Comparison of ENCODE assay signal across 26 cellular contexts in the genomic region with DNA sequence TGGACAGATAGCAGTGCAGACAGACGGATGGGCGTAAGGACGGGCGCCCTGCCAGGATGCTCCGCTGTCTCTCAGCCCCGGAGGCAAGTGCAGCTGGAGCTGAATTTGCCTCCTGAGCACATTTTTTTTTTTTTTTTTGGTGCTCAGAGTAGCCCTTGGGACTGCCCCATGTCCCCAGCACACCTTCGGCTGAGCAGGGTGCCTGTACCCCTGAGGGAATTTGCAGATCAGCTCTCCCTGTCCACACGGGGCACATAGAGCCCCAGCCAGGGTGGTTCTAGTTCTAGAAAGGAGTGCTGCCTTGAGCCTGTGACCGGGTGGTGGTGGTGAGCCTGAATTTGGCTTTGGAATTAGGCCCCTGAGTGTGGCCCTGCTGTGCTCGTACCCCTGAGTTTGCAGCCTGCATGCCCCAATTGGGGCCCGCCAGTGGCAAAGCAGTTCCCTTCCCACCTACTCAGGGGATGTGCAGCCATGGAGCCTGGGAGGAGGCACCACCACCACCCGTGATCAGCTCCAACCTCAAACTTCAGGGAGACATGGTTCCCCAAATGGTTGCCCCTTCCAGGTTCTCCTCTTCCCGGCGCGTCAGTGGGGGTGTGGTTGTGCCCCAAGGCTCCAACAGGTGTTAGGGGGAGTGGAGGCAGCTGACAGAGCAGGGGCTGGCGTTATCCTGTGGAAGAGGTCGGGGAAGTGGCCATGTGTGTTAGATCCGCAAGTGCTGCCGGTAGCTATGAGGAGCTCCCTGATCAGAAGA.
"Had no signal": no experiment of that assay in that cellular context is flagged by ENCODE, and none has a peak within 500 bp of the region (broad histone marks: within the 10 kb centered on the region; RNA-seq: fewer than 3 reads in every experiment).

No MANE protein-coding gene starts in this region.

- H3K9me3 ChIP-seq: right lobe of liver, thyroid gland, vagina had no signal

- DNase-seq: activated CD4-positive, alpha-beta memory T cell treated with anti-CD3 and anti-CD28 coated beads, Interleukin-2, amount 10 ng/mL, durations not matched to agents 7 days and 5 days; activated CD4-positive, alpha-beta T cell treated with anti-CD3 and anti-CD28 coated beads for 1 hour; activated CD4-positive, alpha-beta T cell treated with anti-CD3 and anti-CD28 coated beads, Interleukin-2, amount 10 ng/mL, durations not matched to agents 7 days and 5 days; activated gamma-delta T cell treated with Interleukin-2 at 50 U/mL for 16 hours; activated naive CD4-positive, alpha-beta T cell treated with anti-CD3 and anti-CD28 coated beads, Interleukin-2, amount 50 U/mL, for 16 hours; activated T-cell treated with anti-CD3 and anti-CD28 coated beads, Interleukin-2, amount 50 U/mL, for 4 hours; amygdala; central memory CD4-positive, alpha-beta T cell; endodermal cell; foreskin fibroblast; kidney glomerular epithelial cell; right lobe of liver; stimulated activated CD4-positive, alpha-beta T cell treated with anti-CD3 and anti-CD28 coated beads, Interleukin-12 subunit alpha, Interleukin-12 subunit beta, amount 100 ng/mL, for 4 hours; stimulated activated CD4-positive, alpha-beta T cell treated with anti-CD3 and anti-CD28 coated beads, Interleukin-4, amount 100 ng/mL, for 4 hours; stimulated activated CD8-positive, alpha-beta memory T cell treated with anti-CD3 and anti-CD28 coated beads, Interleukin-4, amount 100 ng/mL, for 48 hours; stimulated activated naive B cell treated with anti-CD40 and anti-IgM and Interleukin-4, amounts not matched to agents 10 μg/mL and 1 μg/mL and 100 μg/mL, for 72 hours; stomach; T-helper 2 cell; thyroid gland; upper lobe of left lung had no signal

- H3K27ac ChIP-seq: heart left ventricle, left lung, right lobe of liver, stomach, thyroid gland, upper lobe of left lung, vagina had no signal

- H3K4me1 ChIP-seq: heart left ventricle, left lung, right lobe of liver, stomach, thyroid gland, upper lobe of left lung, vagina had no signal

- H3K36me3 ChIP-seq: heart left ventricle, left lung, right lobe of liver, stomach, thyroid gland, upper lobe of left lung, vagina had no signal

- ATAC-seq: activated T-cell treated with anti-CD3 and anti-CD28 coated beads, Interleukin-2, amount 50 U/mL, for 4 hours; activated T-helper 17 cell treated with anti-CD3 and anti-CD28 coated beads, Interleukin-2, amount 50 U/mL, for 72 hours; esophagus mucosa; heart left ventricle; left lung; mucosa of descending colon had no signal

- H3K4me3 ChIP-seq: heart left ventricle, left lung, mucosa of descending colon, right lobe of liver, stomach, thyroid gland, upper lobe of left lung, vagina had no signal

- H3K27me3 ChIP-seq: left lung, right lobe of liver, thyroid gland, upper lobe of left lung, vagina had no signal
